ENCODE assay signal across 15 cellular contexts in the genomic region with DNA sequence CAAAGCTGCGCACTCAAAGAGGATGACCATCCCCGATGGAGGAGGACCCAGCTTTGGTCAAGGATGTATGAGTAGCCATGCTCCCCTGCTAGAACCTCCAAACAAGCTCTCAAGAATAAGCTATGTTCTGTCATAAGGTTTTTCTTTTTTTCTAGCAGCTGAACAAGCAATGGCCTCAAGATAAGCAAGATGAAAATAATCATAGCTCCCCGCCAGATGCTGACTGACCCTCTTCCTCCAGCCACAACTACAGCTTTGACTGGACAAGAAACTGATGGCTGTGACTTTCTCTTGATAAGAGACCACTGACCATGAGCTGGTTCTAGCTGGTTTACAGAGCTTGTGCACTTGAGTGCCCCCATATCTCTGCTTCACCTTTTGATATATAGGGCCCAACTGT.
"Had no signal": no experiment of that assay in that cellular context is flagged by ENCODE, and none has a peak within 500 bp of the region (broad histone marks: within the 10 kb centered on the region; RNA-seq: fewer than 3 reads in every experiment).

No MANE protein-coding gene starts in this region.

- DNase-seq: activated CD4-positive, alpha-beta T cell treated with anti-CD3 and anti-CD28 coated beads for 48 hours; activated CD8-positive, alpha-beta memory T cell treated with anti-CD3 and anti-CD28 coated beads for 24 hours; anterior cingulate cortex; dermis blood vessel endothelial cell; head of caudate nucleus; kidney glomerular epithelial cell; mesenchymal stem cell; occipital lobe; right lobe of liver; stimulated activated naive CD8-positive, alpha-beta T cell treated with anti-CD3 and anti-CD28 coated beads, Interleukin-15, amount 100 ng/mL, for 72 hours; T1000; upper lobe of left lung had no signal

- H3K9me3 Mint-ChIP-seq: stimulated activated naive CD8-positive, alpha-beta T cell treated with anti-CD3 and anti-CD28 coated beads, Interleukin-15, amount 100 ng/mL, for 72 hours had no signal

- H3K9me3 ChIP-seq: right lobe of liver, upper lobe of left lung had no signal

- H3K36me3 ChIP-seq: right lobe of liver, upper lobe of left lung had no signal

- H3K27ac Mint-ChIP-seq: nephron; stimulated activated naive CD8-positive, alpha-beta T cell treated with anti-CD3 and anti-CD28 coated beads, Interleukin-15, amount 100 ng/mL, for 72 hours had no signal

- H3K27ac ChIP-seq: right lobe of liver, upper lobe of left lung, VCaP had no signal

- H3K4me3 Mint-ChIP-seq: nephron had no signal

- ATAC-seq: right lobe of liver; stimulated activated naive CD8-positive, alpha-beta T cell treated with anti-CD3 and anti-CD28 coated beads, Interleukin-15, amount 100 ng/mL, for 72 hours had no signal

- H3K27me3 ChIP-seq: right lobe of liver, upper lobe of left lung had no signal

- H3K4me3 ChIP-seq: right lobe of liver, smooth muscle cell, upper lobe of left lung had no signal

- H3K4me1 ChIP-seq: right lobe of liver, upper lobe of left lung had no signal
